Comparison of ENCODE assay signal across 29 cellular contexts in genomic region chr12:125124320-125124966, GRCh38. TPM values are rescaled to one million over a fixed set of nuclear protein-coding genes. Genes with fewer than 3 reads are reported as not detected.
DNase-seq lines count a peak whose midpoint lies in the region; ATAC-seq, FAIRE-seq and TF ChIP-seq lines count a peak whose summit lies in the region.
"Had no signal": no experiment of that assay in that cellular context is flagged by ENCODE, and none has a peak within 500 bp of the region (broad histone marks: within the 10 kb centered on the region; RNA-seq: fewer than 3 reads in every experiment).

No MANE protein-coding gene starts in this region.

- TF ChIP-seq CTCF in A549 (IDR thresholded peaks at IDR 0.05) (no peak), mucosa of descending colon (IDR thresholded peaks at IDR 0.05) (no peak)

- no peak overlapping the region for H3K4me2 ChIP-seq in A549
- H3K4me2 ChIP-seq: neural progenitor cell had no signal

- H3K4me3 ChIP-seq in A549 = no peak overlapping the region
- H3K4me3 ChIP-seq in mucosa of descending colon = no peak overlapping the region
- H3K4me3 ChIP-seq: adrenal gland, cardiac muscle cell, dorsolateral prefrontal cortex, gastrocnemius medialis, neural progenitor cell, Peyer's patch, psoas muscle, uterus had no signal

- no peak overlapping the region for H3K27ac Mint-ChIP-seq in activated T-cell treated with anti-CD3 and anti-CD28 coated beads, Interleukin-2, amount 50 U/mL, for 72 hours

- H3K9me3 ChIP-seq in A549 = no peaks in the 10 kb centered on the region
- H3K9me3 ChIP-seq in mucosa of descending colon = no peaks in the 10 kb centered on the region
- H3K9me3 ChIP-seq: adrenal gland, gastrocnemius medialis, Peyer's patch, psoas muscle, uterus had no signal

- POLR2A ChIA-PET in A549 (lab: Yijun Ruan, JAX) = no interaction called here

- intact Hi-C loops in mucosa of descending colon (cut with DNase I, micrococcal nuclease) = no loop called here

- H3K36me3 ChIP-seq in mucosa of descending colon (ENCODE audit: low read depth) = no peaks in the 10 kb centered on the region
- H3K36me3 ChIP-seq: adrenal gland, gastrocnemius medialis, neural progenitor cell, uterus had no signal

- FAIRE-seq in A549 (lab: Jason Lieb, UNC) = peak; percentile 78
- FAIRE-seq in HTR-8/SVneo (lab: Jason Lieb, UNC) = peak; percentile 42

- no peak overlapping the region for H3K27ac ChIP-seq in A549
- peak overlapping the region; percentile 73 for H3K27ac ChIP-seq in epithelial cell of prostate
- H3K27ac ChIP-seq: adrenal gland, C4-2B, cardiac muscle cell, dorsolateral prefrontal cortex, gastrocnemius medialis, HL-60, neural progenitor cell, Peyer's patch, psoas muscle, uterus, WERI-Rb-1 had no signal

- no peak for DNase-seq in A549 (ENCODE audit: low read depth in 1 of 2, low spot score in 1 of 2)
- no peak for DNase-seq in HTR-8/SVneo (ENCODE audit: insufficient read length, low spot score)
- peak; percentile 14 for DNase-seq in epithelial cell of prostate (ENCODE audit: low read depth, low spot score)
- DNase-seq in mucosa of descending colon = peak in 1 of 3 donors; percentile 63
- DNase-seq in activated T-cell treated with anti-CD3 and anti-CD28 coated beads, Interleukin-2, amount 50 U/mL, for 72 hours = no peak
- no peak for DNase-seq in NCI-H1105 treated with DMSO at 0.1 percent for 48 hours (lab: John Stamatoyannopoulos, UW)
- DNase-seq in dermis blood vessel endothelial cell = no peak
- DNase-seq: activated CD4-positive, alpha-beta T cell treated with anti-CD3 and anti-CD28 coated beads, Interleukin-2, amount 50 U/mL, for 4 hours; activated gamma-delta T cell treated with Interleukin-2 at 50 U/mL for 16 hours; adrenal gland; DMS 273 treated with DMSO at 0.1 percent for 48 hours; dorsolateral prefrontal cortex; gastrocnemius medialis; GF-D8; HFFc6; left cardiac atrium; midbrain; NCI-H1694; NCI-H748 treated with DMSO at 0.1 percent for 48 hours; Peyer's patch; psoas muscle; stimulated activated CD4-positive, alpha-beta T cell treated with anti-CD3 and anti-CD28 coated beads, Interleukin-4, amount 100 ng/mL, for 4 hours; uterus; WERI-Rb-1 had no signal

- H3K9me3 Mint-ChIP-seq in activated T-cell treated with anti-CD3 and anti-CD28 coated beads, Interleukin-2, amount 50 U/mL, for 72 hours = no peaks in the 10 kb centered on the region
- H3K9me3 Mint-ChIP-seq: HFFc6, neural progenitor cell had no signal

- ATAC-seq in A549 (no peak), mucosa of descending colon (peak; percentile 89), GM21825 (IDR thresholded peaks at IDR 0.05; ENCODE audit: unreplicated experiment) (no peak)
- no peak for ATAC-seq in activated T-cell treated with anti-CD3 and anti-CD28 coated beads, Interleukin-2, amount 50 U/mL, for 72 hours (replicated peaks in 1 of 2)
- ATAC-seq: gastrocnemius medialis, left cardiac atrium, psoas muscle had no signal

- CTCF ChIA-PET in A549 (lab: Yijun Ruan, JAX) = no interaction called here

- no peak for TF ChIP-seq POLR2A in A549 (IDR thresholded peaks at IDR 0.05; ENCODE audit: low read length)

- H3K4me3 Mint-ChIP-seq in activated T-cell treated with anti-CD3 and anti-CD28 coated beads, Interleukin-2, amount 50 U/mL, for 72 hours = no peak overlapping the region
- H3K4me3 Mint-ChIP-seq: HFFc6, neural progenitor cell had no signal

- TF ChIP-seq EP300 in A549 (IDR thresholded peaks at IDR 0.05) = no peak

- no peak for TF ChIP-seq RAD21 in A549 (conservative IDR thresholded peaks at IDR 0.05 in 1 of 2, IDR thresholded peaks at IDR 0.05 in 1 of 2)

- H3K4me1 ChIP-seq in A549 (0 out of 3 replicates have a peak, but pooled peaks cover 9% of the 10 kb centered on the region), mucosa of descending colon (ENCODE audit: low read depth) (peaks cover 19% of the 10 kb centered on the region)
- H3K4me1 ChIP-seq: adrenal gland, neural progenitor cell, Peyer's patch, uterus had no signal

- H3K36me3 Mint-ChIP-seq in activated T-cell treated with anti-CD3 and anti-CD28 coated beads, Interleukin-2, amount 50 U/mL, for 72 hours (ENCODE audit: insufficient read depth in 2 of 2) = no peaks in the 10 kb centered on the region

- H3K4me1 Mint-ChIP-seq in activated T-cell treated with anti-CD3 and anti-CD28 coated beads, Interleukin-2, amount 50 U/mL, for 72 hours (ENCODE audit: low read depth) = no peaks in the 10 kb centered on the region

- H3K27me3 Mint-ChIP-seq in activated T-cell treated with anti-CD3 and anti-CD28 coated beads, Interleukin-2, amount 50 U/mL, for 72 hours (ENCODE audit: low read depth) = no peaks in the 10 kb centered on the region

- WGBS in A549 (ENCODE audit: missing lambda C conversion rate) = 75% methylated on average over 11 of the region's 11 CpGs

TF ChIP-seq in A549, 52 proteins besides CTCF, POLR2A, EP300 and RAD21:
- TF ChIP-seq KDM5A (IDR thresholded peaks at IDR 0.05) (no peak), CHD2 (IDR thresholded peaks at IDR 0.05; ENCODE audit: low read length, partially characterized antibody) (no peak), RNF2 (IDR thresholded peaks at IDR 0.05; ENCODE audit: borderline replicate concordance, low read depth) (no peak), EHMT2 (IDR thresholded peaks at IDR 0.05; ENCODE audit: low read depth) (no peak), HOXB5 (CRISPR knock-in tag; IDR thresholded peaks at IDR 0.05) (no peak), ELK1 (IDR thresholded peaks at IDR 0.05; ENCODE audit: low read depth, low read length) (no peak), ZC3H11A (IDR thresholded peaks at IDR 0.05) (no peak), CHD4 (IDR thresholded peaks at IDR 0.05; ENCODE audit: borderline replicate concordance) (no peak), BHLHE40 (IDR thresholded peaks at IDR 0.05; ENCODE audit: low read depth, low read length) (no peak), PHF8 (IDR thresholded peaks at IDR 0.05; ENCODE audit: borderline replicate concordance, low read depth) (no peak), USF2 (IDR thresholded peaks at IDR 0.05) (no peak), RARB (CRISPR knock-in tag; IDR thresholded peaks at IDR 0.05) (no peak), SREBF2 (IDR thresholded peaks at IDR 0.05) (no peak), RFX5 (IDR thresholded peaks at IDR 0.05) (no peak), BCL3 (IDR thresholded peaks at IDR 0.05) (no peak), TFCP2L1 (CRISPR knock-in tag; IDR thresholded peaks at IDR 0.05) (no peak), ESRRA (IDR thresholded peaks at IDR 0.05; ENCODE audit: borderline replicate concordance, low read length) (no peak)

RNA-seq across cellular contexts. Expression of gene AACS, which starts 59.2 kb away (rescaled TPM):
- polyA plus RNA-seq in A549 (2011; rRNA removed) (18.6 and 19.3 TPM in 2 replicates), A549 (2017; fragmentation: RNase III; extraction: RNeasy Plus Mini Kit Qiagen cat#74134 plus additional on column Dnase treatment) (17.2 to 20.5 TPM (median 20.4 TPM) in 3 replicates)
- polyA plus RNA-seq in A549 (2012; cell fraction: cytosol; rRNA removed) = 16.4 and 18.1 TPM in 2 replicates
- 40.4 and 45.8 TPM in 2 replicates for polyA plus RNA-seq in A549 (2012; cell fraction: nucleus; rRNA removed)
- 22.1 and 30.9 TPM in 2 replicates for polyA minus RNA-seq in A549 (2011; rRNA and poly(A)+ RNA removed)
- total RNA-seq in mucosa of descending colon (10 to 100 TPM; 29.0 to 58.4 (median 39.0) TPM), dermis blood vessel endothelial cell (29.4 and 50.5 TPM in 2 replicates)
- 10 to 100 TPM; 20.7 to 27.0 TPM for total RNA-seq in activated T-cell treated with anti-CD3 and anti-CD28 coated beads, Interleukin-2, amount 50 U/mL, for 72 hours
